ENCODE assay signal across 19 cellular contexts in the genomic region with DNA sequence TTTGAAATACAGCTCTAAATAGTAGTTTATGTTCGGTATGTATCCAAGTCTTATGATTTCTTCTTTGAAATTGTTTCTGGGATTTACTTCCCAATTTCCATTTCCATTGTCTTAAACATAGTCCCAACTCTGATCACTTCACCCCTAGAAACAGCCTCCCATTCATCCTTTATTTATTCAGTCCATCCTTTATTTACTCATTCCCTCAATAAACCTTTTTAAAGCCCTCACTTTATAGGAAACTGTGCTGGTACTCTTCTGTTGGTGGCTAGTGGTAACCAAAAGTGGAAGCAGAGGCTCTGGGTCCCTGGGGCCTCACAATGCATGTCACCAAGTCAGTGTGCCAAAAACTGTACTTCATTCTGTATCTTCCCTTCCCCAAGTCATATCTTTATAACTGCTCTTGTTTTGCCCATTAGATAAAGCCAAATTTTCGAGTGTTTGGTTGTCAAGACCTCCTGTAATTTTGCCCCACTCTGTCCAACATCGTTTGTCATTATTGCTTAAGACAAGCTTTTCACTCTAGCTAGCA. TPM values are rescaled to one million over a fixed set of nuclear protein-coding genes. Genes with fewer than 3 reads are reported as not detected.
A peak's percentile ranks its signal among the peaks of the same experiment; 100 is the strongest.
DNase-seq lines count a peak whose midpoint lies in the region; ATAC-seq and TF ChIP-seq lines count a peak whose summit lies in the region.
"Had no signal": no experiment of that assay in that cellular context is flagged by ENCODE, and none has a peak within 500 bp of the region (broad histone marks: within the 10 kb centered on the region; RNA-seq: fewer than 3 reads in every experiment).

No MANE protein-coding gene starts in this region.

- H3K36me3 Mint-ChIP-seq in activated CD4-positive, alpha-beta T cell treated with anti-CD3 and anti-CD28 coated beads for 36 hours (ENCODE audit: low read depth) = peaks cover 11% of the 10 kb centered on the region
- peaks cover 25% of the 10 kb centered on the region for H3K36me3 Mint-ChIP-seq in activated T-helper 2 cell treated with anti-CD3 and anti-CD28 coated beads, Interferon-gamma antibody, Interleukin-2, Interleukin-4, amounts not matched to agents 10 μg/mL and 5 μg/mL and 100 μg/mL, durations not matched to agents 14 hours and 24 hours and 36 hours (ENCODE audit: low read depth)
- peaks cover 8% of the 10 kb centered on the region for H3K36me3 Mint-ChIP-seq in progenitor cell of endocrine pancreas (ENCODE audit: insufficient read depth)

- TF ChIP-seq CTCF in NB4 (IDR thresholded peaks at IDR 0.05; ENCODE audit: low read depth, low read length) = no peak
- TF ChIP-seq CTCF in progenitor cell of endocrine pancreas (IDR thresholded peaks at IDR 0.05; ENCODE audit: unreplicated experiment) = no peak
- no peak for TF ChIP-seq CTCF in GM20000 (IDR thresholded peaks at IDR 0.05; ENCODE audit: extremely low read depth, missing control alignments)

- DNase-seq in activated CD4-positive, alpha-beta T cell treated with anti-CD3 and anti-CD28 coated beads for 36 hours = no peak
- no peak for DNase-seq in activated CD4-positive, alpha-beta T cell treated with anti-CD3 and anti-CD28 coated beads, Interleukin-2, amount 50 U/mL, for 1 hour
- DNase-seq in NB4 (ENCODE audit: low read depth) (peak; percentile 48), progenitor cell of endocrine pancreas (ENCODE audit: low spot score, unreplicated experiment) (no peak), GM20000 (ENCODE audit: low spot score) (no peak)
- DNase-seq in activated T-helper 2 cell treated with anti-CD3 and anti-CD28 coated beads, Interferon-gamma antibody, Interleukin-2, Interleukin-4, amounts not matched to agents 10 μg/mL and 5 μg/mL and 100 μg/mL, durations not matched to agents 14 hours and 24 hours and 36 hours (ENCODE audit: low spot score) = no peak
- DNase-seq in stimulated activated naive CD8-positive, alpha-beta T cell treated with anti-CD3 and anti-CD28 coated beads, Interleukin-15, amount 100 ng/mL, for 72 hours = no peak
- DNase-seq: ACHN; activated CD4-positive, alpha-beta T cell treated with anti-CD3 and anti-CD28 coated beads, Interleukin-2, amount 50 U/mL, for 4 hours; activated naive CD4-positive, alpha-beta T cell treated with Interleukin-2 at 50 U/mL for 16 hours; endodermal cell; foreskin melanocyte; mammary epithelial cell; NCI-H1694 treated with DMSO at 0.1 percent for 48 hours; NCI-H526; RPMI8226; stimulated activated CD4-positive, alpha-beta T cell treated with anti-CD3 and anti-CD28 coated beads, Interleukin-4, amount 100 ng/mL, for 24 hours; T1000 had no signal

- no peaks in the 10 kb centered on the region for H3K27me3 Mint-ChIP-seq in activated CD4-positive, alpha-beta T cell treated with anti-CD3 and anti-CD28 coated beads for 36 hours
- no peaks in the 10 kb centered on the region for H3K27me3 Mint-ChIP-seq in activated T-helper 2 cell treated with anti-CD3 and anti-CD28 coated beads, Interferon-gamma antibody, Interleukin-2, Interleukin-4, amounts not matched to agents 10 μg/mL and 5 μg/mL and 100 μg/mL, durations not matched to agents 14 hours and 24 hours and 36 hours (ENCODE audit: low read depth)
- no peaks in the 10 kb centered on the region for H3K27me3 Mint-ChIP-seq in progenitor cell of endocrine pancreas
- no peaks in the 10 kb centered on the region for H3K27me3 Mint-ChIP-seq in stimulated activated naive CD8-positive, alpha-beta T cell treated with anti-CD3 and anti-CD28 coated beads, Interleukin-15, amount 100 ng/mL, for 72 hours

- H3K9me3 Mint-ChIP-seq in activated CD4-positive, alpha-beta T cell treated with anti-CD3 and anti-CD28 coated beads for 36 hours (ENCODE audit: low read depth) = peaks cover 1% of the 10 kb centered on the region
- no peaks in the 10 kb centered on the region for H3K9me3 Mint-ChIP-seq in activated T-helper 2 cell treated with anti-CD3 and anti-CD28 coated beads, Interferon-gamma antibody, Interleukin-2, Interleukin-4, amounts not matched to agents 10 μg/mL and 5 μg/mL and 100 μg/mL, durations not matched to agents 14 hours and 24 hours and 36 hours
- peaks cover 2% of the 10 kb centered on the region for H3K9me3 Mint-ChIP-seq in progenitor cell of endocrine pancreas (ENCODE audit: low read depth)
- no peaks in the 10 kb centered on the region for H3K9me3 Mint-ChIP-seq in stimulated activated naive CD8-positive, alpha-beta T cell treated with anti-CD3 and anti-CD28 coated beads, Interleukin-15, amount 100 ng/mL, for 72 hours

- intact Hi-C loops in activated CD4-positive, alpha-beta T cell treated with anti-CD3 and anti-CD28 coated beads for 36 hours (cut with DNase I, micrococcal nuclease) = loop anchor here in 1 of 2 experiments (10.0 kb wide), 1 partner anchor 596 kb away; no protein-coding TSS in a partner anchor
- intact Hi-C loops in activated T-helper 2 cell treated with anti-CD3 and anti-CD28 coated beads, Interferon-gamma antibody, Interleukin-2, Interleukin-4, amounts not matched to agents 10 μg/mL and 5 μg/mL and 100 μg/mL, durations not matched to agents 14 hours and 24 hours and 36 hours (cut with micrococcal nuclease) = no loop called here

- TF ChIP-seq POLR2A in NB4 (IDR thresholded peaks at IDR 0.05; ENCODE audit: extremely low read depth, insufficient read length) = no peak

- no peak for ATAC-seq in activated CD4-positive, alpha-beta T cell treated with anti-CD3 and anti-CD28 coated beads for 36 hours
- ATAC-seq in GM21390 (IDR thresholded peaks at IDR 0.05; ENCODE audit: unreplicated experiment) = no peak
- no peak for ATAC-seq in stimulated activated naive CD8-positive, alpha-beta T cell treated with anti-CD3 and anti-CD28 coated beads, Interleukin-15, amount 100 ng/mL, for 72 hours

- H3K4me1 Mint-ChIP-seq in activated CD4-positive, alpha-beta T cell treated with anti-CD3 and anti-CD28 coated beads for 36 hours = peaks cover 59% of the 10 kb centered on the region
- peaks cover 49% of the 10 kb centered on the region for H3K4me1 Mint-ChIP-seq in activated T-helper 2 cell treated with anti-CD3 and anti-CD28 coated beads, Interferon-gamma antibody, Interleukin-2, Interleukin-4, amounts not matched to agents 10 μg/mL and 5 μg/mL and 100 μg/mL, durations not matched to agents 14 hours and 24 hours and 36 hours (ENCODE audit: low read depth)
- H3K4me1 Mint-ChIP-seq in progenitor cell of endocrine pancreas (ENCODE audit: low read depth) = peaks cover 28% of the 10 kb centered on the region
- H3K4me1 Mint-ChIP-seq in stimulated activated naive CD8-positive, alpha-beta T cell treated with anti-CD3 and anti-CD28 coated beads, Interleukin-15, amount 100 ng/mL, for 72 hours = peaks cover 55% of the 10 kb centered on the region

- H3K4me3 Mint-ChIP-seq in activated CD4-positive, alpha-beta T cell treated with anti-CD3 and anti-CD28 coated beads for 36 hours = no peak overlapping the region
- no peak overlapping the region for H3K4me3 Mint-ChIP-seq in activated T-helper 2 cell treated with anti-CD3 and anti-CD28 coated beads, Interferon-gamma antibody, Interleukin-2, Interleukin-4, amounts not matched to agents 10 μg/mL and 5 μg/mL and 100 μg/mL, durations not matched to agents 14 hours and 24 hours and 36 hours (ENCODE audit: low read depth)
- H3K4me3 Mint-ChIP-seq in progenitor cell of endocrine pancreas (ENCODE audit: low read depth) = no peak overlapping the region
- no peak overlapping the region for H3K4me3 Mint-ChIP-seq in stimulated activated naive CD8-positive, alpha-beta T cell treated with anti-CD3 and anti-CD28 coated beads, Interleukin-15, amount 100 ng/mL, for 72 hours
- H3K4me3 Mint-ChIP-seq: endodermal cell had no signal

- POLR2A ChIA-PET in activated CD4-positive, alpha-beta T cell treated with anti-CD3 and anti-CD28 coated beads for 36 hours (lab: Charles Lee) = no interaction called here

- CTCF ChIA-PET in activated CD4-positive, alpha-beta T cell treated with anti-CD3 and anti-CD28 coated beads for 36 hours (lab: Charles Lee) = interaction anchor here (1.4 to 1.5 kb wide), 2 partner anchors 13 to 14 kb away, joined by 3 to 5 read pairs; no protein-coding TSS in a partner anchor

- H3K4me3 ChIP-seq in NB4 (ENCODE audit: low read depth, low read length) = no peak overlapping the region

- peak overlapping the region; percentile 18 for H3K27ac Mint-ChIP-seq in activated CD4-positive, alpha-beta T cell treated with anti-CD3 and anti-CD28 coated beads for 36 hours
- H3K27ac Mint-ChIP-seq in activated T-helper 2 cell treated with anti-CD3 and anti-CD28 coated beads, Interferon-gamma antibody, Interleukin-2, Interleukin-4, amounts not matched to agents 10 μg/mL and 5 μg/mL and 100 μg/mL, durations not matched to agents 14 hours and 24 hours and 36 hours = peak overlapping the region; percentile 24
- H3K27ac Mint-ChIP-seq in progenitor cell of endocrine pancreas = peak overlapping the region; percentile 27
- H3K27ac Mint-ChIP-seq in stimulated activated naive CD8-positive, alpha-beta T cell treated with anti-CD3 and anti-CD28 coated beads, Interleukin-15, amount 100 ng/mL, for 72 hours = no peak overlapping the region
- H3K27ac Mint-ChIP-seq: endodermal cell had no signal

RNA-seq across cellular contexts. Expression of a gene that starts 3.9 kb away (rescaled TPM):
- 10 to 100 TPM; 28.8 to 31.0 TPM for total RNA-seq in activated CD4-positive, alpha-beta T cell treated with anti-CD3 and anti-CD28 coated beads for 36 hours
- 35.3 and 35.4 TPM in 2 replicates for total RNA-seq in activated T-helper 2 cell treated with anti-CD3 and anti-CD28 coated beads, Interferon-gamma antibody, Interleukin-2, Interleukin-4, amounts not matched to agents 10 μg/mL and 5 μg/mL and 100 μg/mL, durations not matched to agents 14 hours and 24 hours and 36 hours
- total RNA-seq in progenitor cell of endocrine pancreas = 59.5 and 61.6 TPM in 2 replicates

Comparison
In these comparisons a context has a peak if more than half of its experiments do, and no peak if none do; other contexts are left out.
1. H3K27ac Mint-ChIP-seq: peak in activated CD4-positive, alpha-beta T cell treated with anti-CD3 and anti-CD28 coated beads for 36 hours (single experiment), activated T-helper 2 cell treated with anti-CD3 and anti-CD28 coated beads, Interferon-gamma antibody, Interleukin-2, Interleukin-4, amounts not matched to agents 10 μg/mL and 5 μg/mL and 100 μg/mL, durations not matched to agents 14 hours and 24 hours and 36 hours (single experiment) and progenitor cell of endocrine pancreas (single experiment); none in stimulated activated naive CD8-positive, alpha-beta T cell treated with anti-CD3 and anti-CD28 coated beads, Interleukin-15, amount 100 ng/mL, for 72 hours (0 of 2).